ENCODE assay signal across 16 cellular contexts in genomic region chr21:43892984-43893535, GRCh38. TPM values are rescaled to one million over a fixed set of nuclear protein-coding genes. Genes with fewer than 3 reads are reported as not detected.
A peak's percentile ranks its signal among the peaks of the same experiment; 100 is the strongest.
DNase-seq lines count a peak whose midpoint lies in the region; ATAC-seq and FAIRE-seq lines count a peak whose summit lies in the region.
"Had no signal": no experiment of that assay in that cellular context is flagged by ENCODE, and none has a peak within 500 bp of the region (broad histone marks: within the 10 kb centered on the region; RNA-seq: fewer than 3 reads in every experiment).

No MANE protein-coding gene starts in this region.

- H3K27me3 Mint-ChIP-seq in activated CD8-positive, alpha-beta memory T cell treated with anti-CD3 and anti-CD28 coated beads, Interleukin-2, amount 10 ng/mL, durations not matched to agents 7 days and 5 days, result no peaks in the 10 kb centered on the region
- no peaks in the 10 kb centered on the region for H3K27me3 Mint-ChIP-seq in stimulated activated naive CD8-positive, alpha-beta T cell treated with anti-CD3 and anti-CD28 coated beads, Interleukin-15, amount 100 ng/mL, for 72 hours

- H3K4me1 ChIP-seq in effector memory CD4-positive, alpha-beta T cell (ENCODE audit: control insufficient read depth, insufficient read depth, low read length, poor library complexity, severe bottlenecking), result peaks cover 21% of the 10 kb centered on the region
- H3K4me1 ChIP-seq: A549, uterus had no signal

- ATAC-seq in activated CD8-positive, alpha-beta memory T cell treated with anti-CD3 and anti-CD28 coated beads, Interleukin-2, amount 10 ng/mL, durations not matched to agents 7 days and 5 days, result peak; percentile 35
- peak; percentile 22 for ATAC-seq in HG03565 (IDR thresholded peaks at IDR 0.05; ENCODE audit: unreplicated experiment)
- ATAC-seq in stimulated activated naive CD8-positive, alpha-beta T cell treated with anti-CD3 and anti-CD28 coated beads, Interleukin-15, amount 100 ng/mL, for 72 hours, result peak; percentile 47
- ATAC-seq in HG02852 (IDR thresholded peaks at IDR 0.05; ENCODE audit: unreplicated experiment), result no peak
- ATAC-seq in HG03175 (IDR thresholded peaks at IDR 0.05; ENCODE audit: unreplicated experiment), result no peak
- ATAC-seq: A549 had no signal

- H3K4me1 Mint-ChIP-seq in activated CD8-positive, alpha-beta memory T cell treated with anti-CD3 and anti-CD28 coated beads, Interleukin-2, amount 10 ng/mL, durations not matched to agents 7 days and 5 days, result peaks cover 47% of the 10 kb centered on the region
- H3K4me1 Mint-ChIP-seq in stimulated activated naive CD8-positive, alpha-beta T cell treated with anti-CD3 and anti-CD28 coated beads, Interleukin-15, amount 100 ng/mL, for 72 hours, result peaks cover 56% of the 10 kb centered on the region

- FAIRE-seq in HTR-8/SVneo (lab: Jason Lieb, UNC), result no peak
- FAIRE-seq: A549 had no signal

- no peaks in the 10 kb centered on the region for H3K27me3 ChIP-seq in effector memory CD4-positive, alpha-beta T cell (replicated peaks; ENCODE audit: control insufficient read depth, insufficient read depth, low read length, poor library complexity, severe bottlenecking)
- H3K27me3 ChIP-seq: MG63, uterus had no signal

- no peaks in the 10 kb centered on the region for H3K36me3 ChIP-seq in effector memory CD4-positive, alpha-beta T cell (ENCODE audit: control insufficient read depth, insufficient read depth, low read length)
- H3K36me3 ChIP-seq: uterus had no signal

- H3K27ac Mint-ChIP-seq in activated CD8-positive, alpha-beta memory T cell treated with anti-CD3 and anti-CD28 coated beads, Interleukin-2, amount 10 ng/mL, durations not matched to agents 7 days and 5 days, result peak overlapping the region; percentile 92
- H3K27ac Mint-ChIP-seq in stimulated activated naive CD8-positive, alpha-beta T cell treated with anti-CD3 and anti-CD28 coated beads, Interleukin-15, amount 100 ng/mL, for 72 hours, result peak overlapping the region in 1 of 2 donors; percentile 75

- H3K4me3 ChIP-seq in effector memory CD4-positive, alpha-beta T cell (ENCODE audit: insufficient read depth, low read depth, low read length, poor library complexity, severe bottlenecking), result peak overlapping the region; percentile 3
- H3K4me3 ChIP-seq: A549, MG63, uterus had no signal

- peak overlapping the region; percentile 69 for H3K4me3 Mint-ChIP-seq in activated CD8-positive, alpha-beta memory T cell treated with anti-CD3 and anti-CD28 coated beads, Interleukin-2, amount 10 ng/mL, durations not matched to agents 7 days and 5 days
- H3K4me3 Mint-ChIP-seq in stimulated activated naive CD8-positive, alpha-beta T cell treated with anti-CD3 and anti-CD28 coated beads, Interleukin-15, amount 100 ng/mL, for 72 hours, result peak overlapping the region; percentile 77 to 87

- no peak overlapping the region for H3K27ac ChIP-seq in effector memory CD4-positive, alpha-beta T cell (ENCODE audit: insufficient read depth, low read length, poor library complexity, severe bottlenecking)
- H3K27ac ChIP-seq: A549 had no signal

- H3K36me3 Mint-ChIP-seq in activated CD8-positive, alpha-beta memory T cell treated with anti-CD3 and anti-CD28 coated beads, Interleukin-2, amount 10 ng/mL, durations not matched to agents 7 days and 5 days, result peaks cover 37% of the 10 kb centered on the region

- no peak for DNase-seq in activated CD8-positive, alpha-beta memory T cell treated with anti-CD3 and anti-CD28 coated beads, Interleukin-2, amount 10 ng/mL, durations not matched to agents 7 days and 5 days
- no peak for DNase-seq in activated CD8-positive, alpha-beta memory T cell treated with anti-CD3 and anti-CD28 coated beads, Interleukin-2, amount 50 U/mL, for 48 hours
- no peak for DNase-seq in effector memory CD4-positive, alpha-beta T cell
- no peak for DNase-seq in stimulated activated naive CD8-positive, alpha-beta T cell treated with anti-CD3 and anti-CD28 coated beads, Interleukin-15, amount 100 ng/mL, for 72 hours
- no peak for DNase-seq in HTR-8/SVneo (ENCODE audit: insufficient read length, low spot score)
- DNase-seq: activated CD4-positive, alpha-beta T cell treated with anti-CD3 and anti-CD28 coated beads, Interleukin-2, amount 50 U/mL, for 4 hours; DMS79 treated with DMSO at 0.1 percent for 48 hours; effector CD4-positive, alpha-beta T cell; kidney glomerular epithelial cell; MG63; NCI-H2107; uterus had no signal

- CTCF ChIA-PET in activated CD8-positive, alpha-beta memory T cell treated with anti-CD3 and anti-CD28 coated beads, Interleukin-2, amount 10 ng/mL, durations not matched to agents 7 days and 5 days (lab: Charles Lee), result interaction anchor here (0.8 to 2.7 kb wide), 7 partner anchors 9 to 83 kb away, joined by 3 to 6 read pairs (median 5); no protein-coding TSS in a partner anchor

- no peaks in the 10 kb centered on the region for H3K9me3 ChIP-seq in effector memory CD4-positive, alpha-beta T cell (ENCODE audit: control insufficient read depth, low read length)
- H3K9me3 ChIP-seq: A549, uterus had no signal

- H3K9me3 Mint-ChIP-seq in activated CD8-positive, alpha-beta memory T cell treated with anti-CD3 and anti-CD28 coated beads, Interleukin-2, amount 10 ng/mL, durations not matched to agents 7 days and 5 days (ENCODE audit: low read depth), result no peaks in the 10 kb centered on the region
- H3K9me3 Mint-ChIP-seq in stimulated activated naive CD8-positive, alpha-beta T cell treated with anti-CD3 and anti-CD28 coated beads, Interleukin-15, amount 100 ng/mL, for 72 hours, result no peaks in the 10 kb centered on the region

RNA-seq across cellular contexts. Expression of gene AGPAT3, which starts 28.0 kb away (rescaled TPM):
- 100 to 1,000 TPM in 1 of 2 experiments, 10 to 100 TPM in 1; 94.3 to 101 TPM for total RNA-seq in activated CD8-positive, alpha-beta memory T cell treated with anti-CD3 and anti-CD28 coated beads, Interleukin-2, amount 10 ng/mL, durations not matched to agents 7 days and 5 days

Comparison
In these comparisons a context has a peak if more than half of its experiments do, and no peak if none do; other contexts are left out.
1. ATAC-seq: peak in activated CD8-positive, alpha-beta memory T cell treated with anti-CD3 and anti-CD28 coated beads, Interleukin-2, amount 10 ng/mL, durations not matched to agents 7 days and 5 days (single experiment), HG03565 (single experiment) and stimulated activated naive CD8-positive, alpha-beta T cell treated with anti-CD3 and anti-CD28 coated beads, Interleukin-15, amount 100 ng/mL, for 72 hours (single experiment); none in HG02852 (single experiment) and HG03175 (single experiment).